Comparison of ENCODE assay signal across 2 cellular contexts in the genomic region with DNA sequence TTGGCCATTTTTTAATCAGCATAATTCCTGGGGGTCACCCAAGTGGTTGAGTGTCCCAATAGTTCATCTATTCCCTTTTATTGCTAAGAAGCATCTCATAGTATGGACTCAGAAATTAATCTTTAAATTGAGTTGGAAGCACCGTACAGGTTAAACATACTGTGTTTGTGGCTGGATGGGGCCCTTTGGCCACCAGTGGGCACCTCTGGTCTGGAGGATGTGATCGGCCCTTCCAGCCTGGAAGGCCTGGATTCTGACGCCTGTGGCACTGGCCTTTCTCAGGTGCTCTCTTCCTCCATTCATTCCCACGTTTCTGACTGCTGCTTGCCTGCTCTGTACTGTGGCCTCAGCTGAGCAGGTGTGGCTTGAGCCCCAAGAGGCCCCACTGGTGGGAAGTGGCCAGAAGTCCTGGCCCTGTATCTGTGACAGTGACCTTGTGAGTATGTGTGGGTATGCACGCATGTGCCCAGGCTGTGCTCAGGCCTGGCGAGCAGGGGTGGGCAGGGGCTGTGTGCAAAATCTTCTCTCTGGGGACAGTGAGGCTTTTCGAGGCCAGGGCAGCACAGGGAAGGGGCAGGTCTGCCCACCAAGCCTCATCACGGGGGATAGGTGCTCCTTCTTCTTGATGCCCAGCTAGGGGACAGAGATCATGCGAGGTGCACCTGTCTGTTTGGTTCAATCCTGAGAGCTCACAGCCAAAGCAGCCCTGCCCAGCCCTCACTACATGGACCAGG.
TF ChIP-seq lines count a peak whose summit lies in the region.

No MANE protein-coding gene starts in this region.

TF ChIP-seq in HCT116, 20 proteins besides CTCF, POLR2A, EP300 and RAD21 (continued from another document):
- no peak for TF ChIP-seq ELF1 (IDR thresholded peaks at IDR 0.05; ENCODE audit: borderline replicate concordance, low read depth)
- TF ChIP-seq SRF (IDR thresholded peaks at IDR 0.05; ENCODE audit: low read depth): no peak
- TF ChIP-seq EGR1 (IDR thresholded peaks at IDR 0.05; ENCODE audit: low read depth): no peak
- TF ChIP-seq, protein P1, sequence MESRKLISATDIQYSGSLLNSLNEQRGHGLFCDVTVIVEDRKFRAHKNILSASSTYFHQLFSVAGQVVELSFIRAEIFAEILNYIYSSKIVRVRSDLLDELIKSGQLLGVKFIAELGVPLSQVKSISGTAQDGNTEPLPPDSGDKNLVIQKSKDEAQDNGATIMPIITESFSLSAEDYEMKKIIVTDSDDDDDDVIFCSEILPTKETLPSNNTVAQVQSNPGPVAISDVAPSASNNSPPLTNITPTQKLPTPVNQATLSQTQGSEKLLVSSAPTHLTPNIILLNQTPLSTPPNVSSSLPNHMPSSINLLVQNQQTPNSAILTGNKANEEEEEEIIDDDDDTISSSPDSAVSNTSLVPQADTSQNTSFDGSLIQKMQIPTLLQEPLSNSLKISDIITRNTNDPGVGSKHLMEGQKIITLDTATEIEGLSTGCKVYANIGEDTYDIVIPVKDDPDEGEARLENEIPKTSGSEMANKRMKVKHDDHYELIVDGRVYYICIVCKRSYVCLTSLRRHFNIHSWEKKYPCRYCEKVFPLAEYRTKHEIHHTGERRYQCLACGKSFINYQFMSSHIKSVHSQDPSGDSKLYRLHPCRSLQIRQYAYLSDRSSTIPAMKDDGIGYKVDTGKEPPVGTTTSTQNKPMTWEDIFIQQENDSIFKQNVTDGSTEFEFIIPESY (IDR thresholded peaks at IDR 0.05; ENCODE audit: extremely low read depth, insufficient replicate concordance, low read length): no peak
- TF ChIP-seq, protein P2, sequence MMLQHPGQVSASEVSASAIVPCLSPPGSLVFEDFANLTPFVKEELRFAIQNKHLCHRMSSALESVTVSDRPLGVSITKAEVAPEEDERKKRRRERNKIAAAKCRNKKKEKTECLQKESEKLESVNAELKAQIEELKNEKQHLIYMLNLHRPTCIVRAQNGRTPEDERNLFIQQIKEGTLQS (IDR thresholded peaks at IDR 0.05): no peak
- no peak for TF ChIP-seq ZFX (IDR thresholded peaks at IDR 0.05)
- no peak for TF ChIP-seq EZH2 (IDR thresholded peaks at IDR 0.05)
- no peak for TF ChIP-seq ZNF274 (IDR thresholded peaks at IDR 0.05; ENCODE audit: low read depth, low read length)
- TF ChIP-seq, protein P3, sequence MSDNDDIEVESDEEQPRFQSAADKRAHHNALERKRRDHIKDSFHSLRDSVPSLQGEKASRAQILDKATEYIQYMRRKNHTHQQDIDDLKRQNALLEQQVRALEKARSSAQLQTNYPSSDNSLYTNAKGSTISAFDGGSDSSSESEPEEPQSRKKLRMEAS (IDR thresholded peaks at IDR 0.05): no peak
- TF ChIP-seq, protein P4, sequence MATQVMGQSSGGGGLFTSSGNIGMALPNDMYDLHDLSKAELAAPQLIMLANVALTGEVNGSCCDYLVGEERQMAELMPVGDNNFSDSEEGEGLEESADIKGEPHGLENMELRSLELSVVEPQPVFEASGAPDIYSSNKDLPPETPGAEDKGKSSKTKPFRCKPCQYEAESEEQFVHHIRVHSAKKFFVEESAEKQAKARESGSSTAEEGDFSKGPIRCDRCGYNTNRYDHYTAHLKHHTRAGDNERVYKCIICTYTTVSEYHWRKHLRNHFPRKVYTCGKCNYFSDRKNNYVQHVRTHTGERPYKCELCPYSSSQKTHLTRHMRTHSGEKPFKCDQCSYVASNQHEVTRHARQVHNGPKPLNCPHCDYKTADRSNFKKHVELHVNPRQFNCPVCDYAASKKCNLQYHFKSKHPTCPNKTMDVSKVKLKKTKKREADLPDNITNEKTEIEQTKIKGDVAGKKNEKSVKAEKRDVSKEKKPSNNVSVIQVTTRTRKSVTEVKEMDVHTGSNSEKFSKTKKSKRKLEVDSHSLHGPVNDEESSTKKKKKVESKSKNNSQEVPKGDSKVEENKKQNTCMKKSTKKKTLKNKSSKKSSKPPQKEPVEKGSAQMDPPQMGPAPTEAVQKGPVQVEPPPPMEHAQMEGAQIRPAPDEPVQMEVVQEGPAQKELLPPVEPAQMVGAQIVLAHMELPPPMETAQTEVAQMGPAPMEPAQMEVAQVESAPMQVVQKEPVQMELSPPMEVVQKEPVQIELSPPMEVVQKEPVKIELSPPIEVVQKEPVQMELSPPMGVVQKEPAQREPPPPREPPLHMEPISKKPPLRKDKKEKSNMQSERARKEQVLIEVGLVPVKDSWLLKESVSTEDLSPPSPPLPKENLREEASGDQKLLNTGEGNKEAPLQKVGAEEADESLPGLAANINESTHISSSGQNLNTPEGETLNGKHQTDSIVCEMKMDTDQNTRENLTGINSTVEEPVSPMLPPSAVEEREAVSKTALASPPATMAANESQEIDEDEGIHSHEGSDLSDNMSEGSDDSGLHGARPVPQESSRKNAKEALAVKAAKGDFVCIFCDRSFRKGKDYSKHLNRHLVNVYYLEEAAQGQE (IDR thresholded peaks at IDR 0.05; ENCODE audit: low read depth): no peak
- TF ChIP-seq SP1 (IDR thresholded peaks at IDR 0.05; ENCODE audit: low read depth): no peak
- no peak for TF ChIP-seq TCF7L2 (IDR thresholded peaks at IDR 0.05; ENCODE audit: borderline replicate concordance, extremely low read depth, insufficient read depth, insufficient read length)
- TF ChIP-seq CEBPB (IDR thresholded peaks at IDR 0.05; ENCODE audit: low read depth): no peak

TF ChIP-seq in SK-N-SH, 30 proteins besides CTCF, POLR2A, EP300 and RAD21:
- TF ChIP-seq, protein P1 (IDR thresholded peaks at IDR 0.05; ENCODE audit: borderline replicate concordance, low read depth): no peak
- no peak for TF ChIP-seq FOXJ3 (CRISPR knock-in tag; IDR thresholded peaks at IDR 0.05)
- no peak for TF ChIP-seq TEAD4 (IDR thresholded peaks at IDR 0.05; ENCODE audit: borderline replicate concordance, insufficient read depth)
